In the genomic region with DNA sequence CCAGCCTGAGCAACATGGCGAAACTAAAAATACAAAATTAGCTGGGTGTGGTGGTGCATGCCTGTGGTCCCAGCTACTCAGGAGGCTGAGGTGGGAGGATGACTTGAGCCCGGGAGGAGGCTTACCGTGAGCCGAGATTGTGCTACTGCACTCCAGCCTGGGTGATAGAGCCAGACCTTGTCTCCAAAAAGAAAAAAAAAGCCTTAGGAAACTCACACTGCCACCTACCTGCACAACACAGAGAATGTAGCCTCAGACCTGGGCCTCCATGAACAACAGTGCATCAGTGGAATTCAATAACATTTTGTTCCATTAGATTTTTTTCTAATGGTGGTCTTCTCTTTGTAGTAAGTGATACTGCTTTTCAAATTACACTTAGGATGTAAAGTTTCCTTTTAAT, we compare ENCODE assay signal across 13 cellular contexts.
DNase-seq lines count a peak whose midpoint lies in the region; ATAC-seq and TF ChIP-seq lines count a peak whose summit lies in the region.
"Had no signal": no experiment of that assay in that cellular context is flagged by ENCODE, and none has a peak within 500 bp of the region (broad histone marks: within the 10 kb centered on the region; RNA-seq: fewer than 3 reads in every experiment).

No MANE protein-coding gene starts in this region.

- H3K9me3 Mint-ChIP-seq in activated T-cell treated with anti-CD3 and anti-CD28 coated beads, Interleukin-2, amount 50 U/mL, for 72 hours = no peaks in the 10 kb centered on the region
- H3K9me3 Mint-ChIP-seq: activated CD4-positive, alpha-beta T cell treated with anti-CD3 and anti-CD28 coated beads, Interleukin-2, amount 10 ng/mL, durations not matched to agents 24 days and 14 days; CD4-positive, alpha-beta T cell; stimulated activated effector memory CD8-positive, alpha-beta T cell treated with anti-CD3 and anti-CD28 coated beads, Interleukin-12 subunit alpha, Interleukin-12 subunit beta, amount 100 ng/mL, for 72 hours had no signal

- H3K27ac Mint-ChIP-seq in activated T-cell treated with anti-CD3 and anti-CD28 coated beads, Interleukin-2, amount 50 U/mL, for 72 hours = no peak overlapping the region
- H3K27ac Mint-ChIP-seq: activated CD4-positive, alpha-beta T cell treated with anti-CD3 and anti-CD28 coated beads, Interleukin-2, amount 10 ng/mL, durations not matched to agents 24 days and 14 days; CD4-positive, alpha-beta T cell; stimulated activated effector memory CD8-positive, alpha-beta T cell treated with anti-CD3 and anti-CD28 coated beads, Interleukin-12 subunit alpha, Interleukin-12 subunit beta, amount 100 ng/mL, for 72 hours had no signal

- in situ Hi-C loops in brain microvascular endothelial cell (cut with HindIII; ENCODE audit: low pct_ligation_motif_present, low sequenced_read_pairs) = no loop called here
- in situ Hi-C loops in gastrocnemius medialis (cut with MboI; ENCODE audit: low sequenced_read_pairs in 4 of 4) = no loop called here

- H3K9me3 ChIP-seq in gastrocnemius medialis = no peaks in the 10 kb centered on the region
- H3K9me3 ChIP-seq: left lung had no signal

- no peaks in the 10 kb centered on the region for H3K4me1 ChIP-seq in gastrocnemius medialis
- H3K4me1 ChIP-seq: left lung had no signal

- H3K4me3 ChIP-seq in brain microvascular endothelial cell (ENCODE audit: low read depth, low read length) (no peak overlapping the region), gastrocnemius medialis (no peak overlapping the region)
- H3K4me3 ChIP-seq: left lung had no signal

- no peaks in the 10 kb centered on the region for H3K36me3 Mint-ChIP-seq in activated T-cell treated with anti-CD3 and anti-CD28 coated beads, Interleukin-2, amount 50 U/mL, for 72 hours (ENCODE audit: insufficient read depth in 2 of 2)
- H3K36me3 Mint-ChIP-seq: stimulated activated effector memory CD8-positive, alpha-beta T cell treated with anti-CD3 and anti-CD28 coated beads, Interleukin-12 subunit alpha, Interleukin-12 subunit beta, amount 100 ng/mL, for 72 hours had no signal

- ATAC-seq in gastrocnemius medialis = no peak
- ATAC-seq in GM21717 (IDR thresholded peaks at IDR 0.05; ENCODE audit: unreplicated experiment) = no peak
- no peak for ATAC-seq in activated T-cell treated with anti-CD3 and anti-CD28 coated beads, Interleukin-2, amount 50 U/mL, for 72 hours (replicated peaks in 1 of 2)
- no peak for ATAC-seq in HG03108 (IDR thresholded peaks at IDR 0.05; ENCODE audit: unreplicated experiment)
- ATAC-seq: left lung; stimulated activated effector memory CD8-positive, alpha-beta T cell treated with anti-CD3 and anti-CD28 coated beads, Interleukin-12 subunit alpha, Interleukin-12 subunit beta, amount 100 ng/mL, for 72 hours had no signal

- TF ChIP-seq RAD21 in Ishikawa (IDR thresholded peaks at IDR 0.05; ENCODE audit: low read depth) = peak; percentile 41

- TF ChIP-seq EP300 in Ishikawa (IDR thresholded peaks at IDR 0.05; ENCODE audit: borderline replicate concordance) = no peak

- no peak overlapping the region for H3K4me3 Mint-ChIP-seq in activated T-cell treated with anti-CD3 and anti-CD28 coated beads, Interleukin-2, amount 50 U/mL, for 72 hours
- H3K4me3 Mint-ChIP-seq: activated CD4-positive, alpha-beta T cell treated with anti-CD3 and anti-CD28 coated beads, Interleukin-2, amount 10 ng/mL, durations not matched to agents 24 days and 14 days; CD4-positive, alpha-beta T cell; stimulated activated effector memory CD8-positive, alpha-beta T cell treated with anti-CD3 and anti-CD28 coated beads, Interleukin-12 subunit alpha, Interleukin-12 subunit beta, amount 100 ng/mL, for 72 hours had no signal

- TF ChIP-seq CTCF in brain microvascular endothelial cell (IDR thresholded peaks at IDR 0.05; ENCODE audit: low read depth, low read length, missing control alignments) (peak; percentile 38), gastrocnemius medialis (IDR thresholded peaks at IDR 0.05 in 4 of 5, conservative IDR thresholded peaks at IDR 0.05 in 1 of 5) (no peak)

- H3K36me3 ChIP-seq in brain microvascular endothelial cell (replicated peaks) (no peaks in the 10 kb centered on the region), gastrocnemius medialis (no peaks in the 10 kb centered on the region)

- H3K27me3 Mint-ChIP-seq in activated T-cell treated with anti-CD3 and anti-CD28 coated beads, Interleukin-2, amount 50 U/mL, for 72 hours (ENCODE audit: low read depth) = no peaks in the 10 kb centered on the region
- H3K27me3 Mint-ChIP-seq: CD4-positive, alpha-beta T cell had no signal

- H3K27ac ChIP-seq in brain microvascular endothelial cell = no peak overlapping the region
- H3K27ac ChIP-seq in gastrocnemius medialis = no peak overlapping the region
- H3K27ac ChIP-seq: left lung had no signal

- TF ChIP-seq POLR2A in gastrocnemius medialis (IDR thresholded peaks at IDR 0.05) = no peak

- intact Hi-C loops in gastrocnemius medialis (cut with DNase I; ENCODE audit: low total_unique reads) = no loop called here

- H3K27me3 ChIP-seq in brain microvascular endothelial cell (replicated peaks) = no peaks in the 10 kb centered on the region
- no peaks in the 10 kb centered on the region for H3K27me3 ChIP-seq in gastrocnemius medialis
- H3K27me3 ChIP-seq: left lung had no signal

- H3K4me1 Mint-ChIP-seq in activated T-cell treated with anti-CD3 and anti-CD28 coated beads, Interleukin-2, amount 50 U/mL, for 72 hours (ENCODE audit: low read depth) = no peaks in the 10 kb centered on the region
- H3K4me1 Mint-ChIP-seq: activated CD4-positive, alpha-beta T cell treated with anti-CD3 and anti-CD28 coated beads, Interleukin-2, amount 10 ng/mL, durations not matched to agents 24 days and 14 days; stimulated activated effector memory CD8-positive, alpha-beta T cell treated with anti-CD3 and anti-CD28 coated beads, Interleukin-12 subunit alpha, Interleukin-12 subunit beta, amount 100 ng/mL, for 72 hours had no signal

- peak; percentile 41 for DNase-seq in ELR (ENCODE audit: low read depth)
- DNase-seq in brain microvascular endothelial cell = no peak
- DNase-seq in left kidney (ENCODE audit: low read depth, low spot score) = peak; percentile 45
- no peak for DNase-seq in gastrocnemius medialis
- DNase-seq in activated T-cell treated with anti-CD3 and anti-CD28 coated beads, Interleukin-2, amount 50 U/mL, for 72 hours = no peak
- DNase-seq: activated CD4-positive, alpha-beta T cell treated with anti-CD3 and anti-CD28 coated beads, Interleukin-2, amount 10 ng/mL, durations not matched to agents 24 days and 14 days; CD4-positive, alpha-beta T cell; left lung; NCI-H446 treated with DMSO at 0.1 percent for 48 hours had no signal

TF ChIP-seq in Ishikawa, 13 proteins besides CTCF, POLR2A, EP300 and RAD21:
- TF ChIP-seq TCF12 (IDR thresholded peaks at IDR 0.05; ENCODE audit: low read depth) = no peak

Comparison
In these comparisons a context has a peak if more than half of its experiments do, and no peak if none do; other contexts are left out.
1. DNase-seq: peak in ELR (single experiment) and left kidney (single experiment); none in brain microvascular endothelial cell (single experiment), gastrocnemius medialis (0 of 2) and activated T-cell treated with anti-CD3 and anti-CD28 coated beads, Interleukin-2, amount 50 U/mL, for 72 hours (0 of 2).